8 cellular contexts compared by ENCODE assay signal in the genomic region with DNA sequence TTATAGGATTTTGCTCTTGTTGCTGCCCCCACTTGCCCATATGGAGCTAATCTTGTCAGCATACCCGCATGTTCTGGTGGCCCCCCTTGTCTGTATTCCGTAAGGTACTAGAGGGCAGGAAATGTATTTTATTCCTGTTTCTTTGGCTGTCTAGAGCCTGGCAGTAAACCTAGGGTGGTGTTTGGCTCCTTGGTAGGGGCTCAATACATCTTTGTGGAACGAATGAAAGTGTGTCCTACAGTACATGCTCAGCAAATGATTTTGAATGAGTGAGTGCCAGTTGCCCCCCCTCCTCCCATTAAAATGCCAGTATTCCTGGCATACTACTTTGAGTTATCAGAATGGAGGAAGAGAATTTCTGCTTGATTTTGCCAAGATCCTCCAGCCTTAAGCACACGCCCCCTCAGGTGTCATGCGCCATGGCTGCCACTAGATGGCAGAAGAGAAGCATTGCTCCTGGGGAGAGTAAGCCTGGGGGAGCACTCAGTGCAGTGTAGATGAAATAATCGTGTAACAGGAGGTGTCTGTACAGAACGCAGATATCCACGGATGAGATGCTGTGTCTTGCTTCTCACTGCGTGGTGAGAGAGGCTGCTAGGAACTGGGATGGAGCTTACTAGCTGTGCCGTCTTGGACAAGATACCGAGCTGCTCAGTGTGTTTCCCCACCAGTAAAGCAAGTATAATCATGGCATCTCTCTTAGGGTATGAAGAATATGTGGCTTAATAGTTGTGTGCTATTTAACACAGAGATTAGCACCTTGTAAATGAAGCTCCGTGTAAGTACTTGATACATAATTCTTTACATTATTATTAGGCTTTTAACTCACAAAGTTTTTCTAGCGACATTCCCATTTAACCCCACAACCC. TPM values are rescaled to one million over a fixed set of nuclear protein-coding genes. Genes with fewer than 3 reads are reported as not detected.
A peak's percentile ranks its signal among the peaks of the same experiment; 100 is the strongest.
DNase-seq lines count a peak whose midpoint lies in the region; ATAC-seq and TF ChIP-seq lines count a peak whose summit lies in the region.

No MANE protein-coding gene starts in this region.

- POLR2A ChIA-PET in HCT116 (lab: Charles Lee) = no interaction called here

- no peaks in the 10 kb centered on the region for H4K20me1 ChIP-seq in HCT116 (ENCODE audit: insufficient read depth)
- H4K20me1 ChIP-seq in mammary epithelial cell (ENCODE audit: insufficient read depth, low read length) = no peaks in the 10 kb centered on the region

- H3K4me3 ChIP-seq in GM06990 (replicated peaks; ENCODE audit: low read depth, low read length) = no peak overlapping the region
- H3K4me3 ChIP-seq in HCT116 (replicated peaks in 1 of 2; ENCODE audit: low read depth in 1 of 2, low read length in 2 of 2) = no peak overlapping the region
- no peak overlapping the region for H3K4me3 ChIP-seq in WI38 (ENCODE audit: low read depth, low read length)
- no peak overlapping the region for H3K4me3 ChIP-seq in mammary epithelial cell (replicated peaks in 1 of 3; ENCODE audit: insufficient read depth in 1 of 3, low read depth in 2 of 3, low read length in 3 of 3)
- H3K4me3 ChIP-seq in kidney epithelial cell (ENCODE audit: low read depth, low read length) = no peak overlapping the region

- H3K27ac ChIP-seq in HCT116 (ENCODE audit: low read depth, low read length) (no peak overlapping the region), mammary epithelial cell (ENCODE audit: insufficient read depth, low read depth, low read length) (no peak overlapping the region)

- in situ Hi-C loops in mammary epithelial cell (cut with MboI; ENCODE audit: low sequenced_read_pairs in 2 of 2) = loop anchor here (10.0 kb wide), 2 partner anchors 134 to 224 kb away; no protein-coding TSS in a partner anchor

- BruUV-seq in HCT116 (replicated peaks; lab: Mats Ljungman, UMichigan) = no TSS peak
- BruUV-seq in mammary epithelial cell (replicated peaks; lab: Mats Ljungman, UMichigan) = no TSS peak

- TF ChIP-seq CTCF in GM06990 (IDR thresholded peaks at IDR 0.05; ENCODE audit: insufficient read depth, low read length, poor library complexity, severe bottlenecking) (peak; percentile 99), HCT116 (IDR thresholded peaks at IDR 0.05 in 2 of 3, conservative IDR thresholded peaks at IDR 0.05 in 1 of 3; ENCODE audit: borderline replicate concordance in 1 of 3, insufficient read depth in 1 of 3, low read depth in 2 of 3, low read length in 2 of 3) (peak; percentile 94 to 99 (median 99)), WI38 (IDR thresholded peaks at IDR 0.05; ENCODE audit: low read depth, low read length) (peak; percentile 100), mammary epithelial cell (conservative IDR thresholded peaks at IDR 0.05 in 1 of 2, IDR thresholded peaks at IDR 0.05 in 1 of 2; ENCODE audit: extremely low read depth in 1 of 2, insufficient read depth in 1 of 2, low read depth in 1 of 2, low read length in 2 of 2) (peak; percentile 99 to 100), kidney epithelial cell (IDR thresholded peaks at IDR 0.05; ENCODE audit: insufficient read depth, low read length, poor library complexity, severe bottlenecking) (peak; percentile 99)

- peak; percentile 96 for TF ChIP-seq RAD21 in HCT116 (IDR thresholded peaks at IDR 0.05; ENCODE audit: low read depth)

- peak; percentile 99 for ATAC-seq in HCT116
- no peak for ATAC-seq in GM21717 (IDR thresholded peaks at IDR 0.05; ENCODE audit: unreplicated experiment)

- RAD21 ChIA-PET in HCT116 (lab: Charles Lee; ENCODE audit: low non-redundant PET in 1 of 2, low total read pairs in 2 of 2, uncharacterized antibody in 2 of 2, unreplicated experiment in 2 of 2) = no interaction called here

- TF ChIP-seq POLR2A in HCT116 (IDR thresholded peaks at IDR 0.05; ENCODE audit: borderline replicate concordance, extremely low read depth, insufficient read depth, insufficient read length) = no peak

- dilution Hi-C loops in mammary epithelial cell (cut with HindIII; ENCODE audit: low sequenced_read_pairs) = no loop called here

- H3K79me2 ChIP-seq in HCT116 (ENCODE audit: insufficient read depth, low read length) (no peaks in the 10 kb centered on the region), mammary epithelial cell (ENCODE audit: insufficient read depth, low read length) (no peaks in the 10 kb centered on the region)

- CTCF ChIA-PET in HCT116 (lab: Charles Lee) = interaction anchor here (1.5 to 1.9 kb wide), 3 partner anchors 9 to 224 kb away, joined by 4 to 6 read pairs (median 5); no protein-coding TSS in a partner anchor
- CTCF ChIA-PET in mammary epithelial cell (lab: Charles Lee; ENCODE audit: low non-redundant PET) = no interaction called here

- intact Hi-C loops in HCT116 (cut with micrococcal nuclease) = loop anchor here (1.0 kb wide), 2 partner anchors 138 to 221 kb away; no protein-coding TSS in a partner anchor
- intact Hi-C loops in mammary epithelial cell (cut with micrococcal nuclease) = loop anchor here (1.0 to 5.0 kb wide), 6 partner anchors 138 to 597 kb away; a partner anchor contains a TSS

- H3K4me2 ChIP-seq in HCT116 (ENCODE audit: low read length) = peak overlapping the region; percentile 21
- no peak overlapping the region for H3K4me2 ChIP-seq in mammary epithelial cell (ENCODE audit: insufficient read depth, low read depth, low read length)

- no peaks in the 10 kb centered on the region for H3K9me2 ChIP-seq in HCT116 (ENCODE audit: insufficient read depth)

- H3K9me3 ChIP-seq in HCT116 (ENCODE audit: control insufficient read depth in 1 of 2, insufficient read depth in 1 of 2, low read depth in 1 of 2, low read length in 2 of 2) = no peaks in the 10 kb centered on the region
- H3K9me3 ChIP-seq in mammary epithelial cell (replicated peaks; ENCODE audit: insufficient read depth, low read length) = no peaks in the 10 kb centered on the region

- no peaks in the 10 kb centered on the region for H3K36me3 ChIP-seq in GM06990 (ENCODE audit: control insufficient read depth, insufficient read depth, low read length)
- H3K36me3 ChIP-seq in HCT116 (ENCODE audit: control insufficient read depth in 1 of 2, insufficient read depth in 2 of 2, low read length in 2 of 2) = no peaks in the 10 kb centered on the region
- no peaks in the 10 kb centered on the region for H3K36me3 ChIP-seq in mammary epithelial cell (ENCODE audit: insufficient read depth, low read length)
- H3K36me3 ChIP-seq in kidney epithelial cell (ENCODE audit: control insufficient read depth, insufficient read depth, low read length) = no peaks in the 10 kb centered on the region

- H3K9ac ChIP-seq in HCT116 (ENCODE audit: low read length) = no peak overlapping the region
- H3K9ac ChIP-seq in mammary epithelial cell (ENCODE audit: insufficient read depth, low read length) = no peak overlapping the region

- H3K4me1 ChIP-seq in HCT116 (ENCODE audit: control insufficient read depth in 1 of 2, insufficient read depth in 2 of 2, low read length in 2 of 2) = peaks cover 0 to 6% of the 10 kb centered on the region in 2 experiments; a peak in 2 of 4 replicates
- no peaks in the 10 kb centered on the region for H3K4me1 ChIP-seq in mammary epithelial cell (ENCODE audit: insufficient read depth, low read length)

- 21% methylated on average over 13 of the region's 13 CpGs for WGBS in mammary epithelial cell (ENCODE audit: low coverage, missing lambda C conversion rate)

- no peaks in the 10 kb centered on the region; the same call in 1 of the 2 replicates for H3K27me3 ChIP-seq in GM06990 (replicated peaks; ENCODE audit: control insufficient read depth, insufficient read depth, low read length)
- peaks cover 5% of the 10 kb centered on the region; the same call in 1 of the 2 replicates for H3K27me3 ChIP-seq in HCT116 (ENCODE audit: insufficient read depth, low read length)
- no peaks in the 10 kb centered on the region for H3K27me3 ChIP-seq in mammary epithelial cell (ENCODE audit: insufficient read depth, low read length)
- peaks cover 5% of the 10 kb centered on the region for H3K27me3 ChIP-seq in kidney epithelial cell (ENCODE audit: control insufficient read depth, insufficient read depth, low read length)

- peak overlapping the region; percentile 60 for H2AFZ ChIP-seq in HCT116 (ENCODE audit: low read depth, low read length, poor library complexity, severe bottlenecking)
- no peak overlapping the region for H2AFZ ChIP-seq in mammary epithelial cell (ENCODE audit: low read depth, low read length)

- DNase-seq in GM06990 (ENCODE audit: extremely low read depth, insufficient read length) (peak; percentile 44), HCT116 (ENCODE audit: low read depth, low spot score) (peak; percentile 57), NCI-H1694 (lab: John Stamatoyannopoulos, UW) (peak; percentile 57), mammary epithelial cell (peak; percentile 60), kidney epithelial cell (ENCODE audit: low read depth) (peak; percentile 34)
- DNase-seq in stimulated activated CD4-positive, alpha-beta T cell treated with anti-CD3 and anti-CD28 coated beads, Interleukin-1b, Interleukin-23, amount 100 ng/mL, for 48 hours = peak; percentile 69

TF ChIP-seq in HCT116, 20 proteins besides CTCF, POLR2A, EP300 and RAD21:
- no peak for TF ChIP-seq POLR2AphosphoS5 (IDR thresholded peaks at IDR 0.05; ENCODE audit: low read depth, low read length)
- no peak for TF ChIP-seq CEBPB (IDR thresholded peaks at IDR 0.05; ENCODE audit: low read depth)
- TF ChIP-seq CBX3 (IDR thresholded peaks at IDR 0.05; ENCODE audit: low read depth) = no peak
- TF ChIP-seq, protein P1, sequence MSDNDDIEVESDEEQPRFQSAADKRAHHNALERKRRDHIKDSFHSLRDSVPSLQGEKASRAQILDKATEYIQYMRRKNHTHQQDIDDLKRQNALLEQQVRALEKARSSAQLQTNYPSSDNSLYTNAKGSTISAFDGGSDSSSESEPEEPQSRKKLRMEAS (IDR thresholded peaks at IDR 0.05) = no peak
- peak; percentile 69 for TF ChIP-seq EGR1 (IDR thresholded peaks at IDR 0.05; ENCODE audit: low read depth)
- TF ChIP-seq, protein P2, sequence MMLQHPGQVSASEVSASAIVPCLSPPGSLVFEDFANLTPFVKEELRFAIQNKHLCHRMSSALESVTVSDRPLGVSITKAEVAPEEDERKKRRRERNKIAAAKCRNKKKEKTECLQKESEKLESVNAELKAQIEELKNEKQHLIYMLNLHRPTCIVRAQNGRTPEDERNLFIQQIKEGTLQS (IDR thresholded peaks at IDR 0.05) = no peak
- peak; percentile 44 for TF ChIP-seq YY1 (IDR thresholded peaks at IDR 0.05; ENCODE audit: extremely low read depth, insufficient replicate concordance, low read depth, low read length)

RNA-seq across cellular contexts. Expression of a gene that starts 17.2 kb away (rescaled TPM):
- total RNA-seq in HCT116 (2021; ENCODE audit: unreplicated experiment) (not detected), mammary epithelial cell (1 to 10 TPM in 1 of 2 donors, under 1 TPM in 1; 0.33 to 2.2 TPM), kidney epithelial cell (5.2 and 13.0 TPM in 2 replicates)
- 0.02 TPM in 1 of 2 replicates, not detected in the other for polyA plus RNA-seq in HCT116 (2012)
- polyA plus RNA-seq in mammary epithelial cell = 1.1 TPM
- polyA minus RNA-seq in mammary epithelial cell = not detected

RNA-seq across cellular contexts. Expression of a gene that starts 41.8 kb away (rescaled TPM):
- 1.5 TPM for total RNA-seq in HCT116 (2021; ENCODE audit: unreplicated experiment)
- polyA plus RNA-seq in HCT116 (2012) = 0.72 and 1.0 TPM in 2 replicates
- total RNA-seq in mammary epithelial cell = 1 to 10 TPM in 1 of 2 donors, under 1 TPM in 1; 0.83 to 1.2 TPM
- 0.11 TPM for polyA plus RNA-seq in mammary epithelial cell
- polyA minus RNA-seq in mammary epithelial cell = not detected
- 9.7 and 10.9 TPM in 2 replicates for total RNA-seq in kidney epithelial cell
